In genomic region chr18:55214969-55215368, GRCh38 we compare ENCODE assay signal across 30 cellular contexts.
"Had no signal": no experiment of that assay in that cellular context is flagged by ENCODE, and none has a peak within 500 bp of the region (broad histone marks: within the 10 kb centered on the region; RNA-seq: fewer than 3 reads in every experiment).

No MANE protein-coding gene starts in this region.

- H3K9me3 Mint-ChIP-seq: natural killer cell treated with Interleukin-12 subunit alpha and Interleukin-12 subunit beta and Interleukin-15 and Interleukin-18, amount 100 ng/mL, for 72 hours had no signal

- DNase-seq: cerebellar nuclear complex; cortex of kidney; foreskin fibroblast; gastrocnemius medialis; heart left ventricle; immature natural killer cell; islet precursor cell; kidney glomerular epithelial cell; left colon; left ventricle myocardium superior; nucleus accumbens; stimulated activated CD4-positive, alpha-beta T cell treated with anti-CD3 and anti-CD28 coated beads, Interleukin-12 subunit alpha, Interleukin-12 subunit beta, amount 100 ng/mL, for 4 hours; stimulated activated CD4-positive, alpha-beta T cell treated with anti-CD3 and anti-CD28 coated beads, Interleukin-1b, Interleukin-23, amount 100 ng/mL, for 48 hours; stimulated activated CD4-positive, alpha-beta T cell treated with anti-CD3 and anti-CD28 coated beads, Interleukin-4, amount 100 ng/mL, for 1 hour; stimulated activated CD8-positive, alpha-beta memory T cell treated with anti-CD3 and anti-CD28 coated beads, Interleukin-4, amount 100 ng/mL, for 48 hours; stimulated activated naive CD8-positive, alpha-beta T cell treated with anti-CD3 and anti-CD28 coated beads, Interleukin-15, Interleukin-2, amounts not matched to agents 100 U/mL and 50 U/mL, for 24 hours; substantia nigra; testis; tibial artery had no signal

- H3K4me2 ChIP-seq: hepatocyte, smooth muscle cell had no signal

- H3K4me3 ChIP-seq: gastrocnemius medialis, heart left ventricle, hepatocyte, lung, prostate gland, right atrium auricular region, smooth muscle cell, testis, tibial artery had no signal

- H3K36me3 Mint-ChIP-seq: immature natural killer cell; natural killer cell treated with Interleukin-12 subunit alpha and Interleukin-12 subunit beta and Interleukin-15 and Interleukin-18, amount 100 ng/mL, for 72 hours had no signal

- H3K27ac Mint-ChIP-seq: immature natural killer cell; memory B cell; natural killer cell treated with Interleukin-12 subunit alpha and Interleukin-12 subunit beta and Interleukin-15 and Interleukin-18, amount 100 ng/mL, for 72 hours; type B pancreatic cell had no signal

- H3K36me3 ChIP-seq: gastrocnemius medialis, heart left ventricle, prostate gland, right atrium auricular region, tibial artery had no signal

- ATAC-seq: esophagus mucosa; gastrocnemius medialis; heart left ventricle; left colon; left ventricle myocardium superior; sciatic nerve; stimulated activated naive CD8-positive, alpha-beta T cell treated with anti-CD3 and anti-CD28 coated beads, Interleukin-15, Interleukin-2, amounts not matched to agents 100 U/mL and 50 U/mL, for 24 hours had no signal

- H3K4me1 Mint-ChIP-seq: immature natural killer cell had no signal

- H3K27me3 Mint-ChIP-seq: type B pancreatic cell had no signal

- H3K9me3 ChIP-seq: gastrocnemius medialis, prostate gland, right atrium auricular region, testis, tibial artery had no signal

- H3K27me3 ChIP-seq: gastrocnemius medialis, heart left ventricle, hepatocyte, right atrium auricular region, testis, tibial artery had no signal

- H3K79me2 ChIP-seq: hepatocyte had no signal

- H3K4me3 Mint-ChIP-seq: immature natural killer cell; memory B cell; natural killer cell treated with Interleukin-12 subunit alpha and Interleukin-12 subunit beta and Interleukin-15 and Interleukin-18, amount 100 ng/mL, for 72 hours; type B pancreatic cell had no signal

- H3K4me1 ChIP-seq: gastrocnemius medialis, prostate gland, right atrium auricular region, testis had no signal

- H3K27ac ChIP-seq: epithelial cell of prostate, gastrocnemius medialis, heart left ventricle, hepatocyte, prostate gland, right atrium auricular region, testis, tibial artery had no signal

- H2AFZ ChIP-seq: hepatocyte had no signal
